Comparison of ENCODE assay signal across 1 cellular context in the genomic region with DNA sequence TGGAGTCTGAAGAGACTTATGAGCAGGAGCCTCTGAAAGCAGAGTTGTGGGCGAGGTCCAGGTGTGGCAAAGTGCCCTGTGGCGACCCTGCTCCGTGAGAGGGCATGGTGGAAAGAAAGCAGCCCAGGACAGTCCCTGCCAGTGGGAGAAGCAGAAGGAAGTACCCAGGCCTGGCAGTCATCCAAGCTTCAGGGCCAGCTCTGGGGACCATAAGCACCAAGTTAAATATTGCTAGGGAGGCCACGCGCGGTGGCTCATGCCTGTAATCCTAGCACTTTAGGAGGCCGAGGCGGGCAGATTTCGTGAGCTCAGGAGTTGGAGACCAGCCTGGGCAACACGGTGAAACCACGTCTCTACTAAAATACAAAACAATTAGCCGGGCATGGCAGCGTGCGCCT.
TF ChIP-seq lines count a peak whose summit lies in the region.

No MANE protein-coding gene starts in this region.

TF ChIP-seq in HepG2, 621 proteins besides CTCF, POLR2A, EP300 and RAD21 (continued from another document and continues in another):
- TF ChIP-seq LRRFIP1 (CRISPR knock-in tag; conservative IDR thresholded peaks at IDR 0.05): no peak
- no peak for TF ChIP-seq ZNF557 (CRISPR knock-in tag; IDR thresholded peaks at IDR 0.05)
- TF ChIP-seq SP4 (CRISPR knock-in tag; IDR thresholded peaks at IDR 0.05): no peak
- peak; percentile 72; the same call in 1 of the 2 replicates for TF ChIP-seq ZNF784 (CRISPR knock-in tag; IDR thresholded peaks at IDR 0.05; ENCODE audit: borderline replicate concordance)
- TF ChIP-seq YEATS4 (CRISPR knock-in tag; IDR thresholded peaks at IDR 0.05; ENCODE audit: borderline replicate concordance): peak; percentile 24; the same call in 1 of the 2 replicates
- no peak for TF ChIP-seq CBX1 (IDR thresholded peaks at IDR 0.05; ENCODE audit: low read depth)
- TF ChIP-seq, protein P1, sequence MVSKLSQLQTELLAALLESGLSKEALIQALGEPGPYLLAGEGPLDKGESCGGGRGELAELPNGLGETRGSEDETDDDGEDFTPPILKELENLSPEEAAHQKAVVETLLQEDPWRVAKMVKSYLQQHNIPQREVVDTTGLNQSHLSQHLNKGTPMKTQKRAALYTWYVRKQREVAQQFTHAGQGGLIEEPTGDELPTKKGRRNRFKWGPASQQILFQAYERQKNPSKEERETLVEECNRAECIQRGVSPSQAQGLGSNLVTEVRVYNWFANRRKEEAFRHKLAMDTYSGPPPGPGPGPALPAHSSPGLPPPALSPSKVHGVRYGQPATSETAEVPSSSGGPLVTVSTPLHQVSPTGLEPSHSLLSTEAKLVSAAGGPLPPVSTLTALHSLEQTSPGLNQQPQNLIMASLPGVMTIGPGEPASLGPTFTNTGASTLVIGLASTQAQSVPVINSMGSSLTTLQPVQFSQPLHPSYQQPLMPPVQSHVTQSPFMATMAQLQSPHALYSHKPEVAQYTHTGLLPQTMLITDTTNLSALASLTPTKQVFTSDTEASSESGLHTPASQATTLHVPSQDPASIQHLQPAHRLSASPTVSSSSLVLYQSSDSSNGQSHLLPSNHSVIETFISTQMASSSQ (IDR thresholded peaks at IDR 0.05; ENCODE audit: low read depth): peak; percentile 79
- TF ChIP-seq, protein P1 (CRISPR knock-in tag; IDR thresholded peaks at IDR 0.05; ENCODE audit: borderline replicate concordance): peak; percentile 88
- no peak for TF ChIP-seq ZNF446 (CRISPR knock-in tag; IDR thresholded peaks at IDR 0.05)
- no peak for TF ChIP-seq ZNF841 (CRISPR knock-in tag; IDR thresholded peaks at IDR 0.05; ENCODE audit: borderline replicate concordance)
- TF ChIP-seq ZNF367 (CRISPR knock-in tag; IDR thresholded peaks at IDR 0.05; ENCODE audit: borderline replicate concordance): no peak
- TF ChIP-seq ZBTB7B (CRISPR knock-in tag; IDR thresholded peaks at IDR 0.05): peak; percentile 58; the same call in 1 of the 2 replicates
- no peak for TF ChIP-seq ZNF383 (CRISPR knock-in tag; IDR thresholded peaks at IDR 0.05; ENCODE audit: borderline replicate concordance)
- TF ChIP-seq GFI1 (CRISPR knock-in tag; IDR thresholded peaks at IDR 0.05; ENCODE audit: borderline replicate concordance): peak; percentile 42; the same call in 1 of the 2 replicates
- TF ChIP-seq MXI1 (IDR thresholded peaks at IDR 0.05; ENCODE audit: borderline replicate concordance, low read depth, low read length): no peak; the same call in 2 of the 3 replicates
- TF ChIP-seq ATF6 (CRISPR knock-in tag; conservative IDR thresholded peaks at IDR 0.05): no peak
- TF ChIP-seq ZUFSP (CRISPR knock-in tag; IDR thresholded peaks at IDR 0.05; ENCODE audit: borderline replicate concordance): no peak
- TF ChIP-seq, protein P2, sequence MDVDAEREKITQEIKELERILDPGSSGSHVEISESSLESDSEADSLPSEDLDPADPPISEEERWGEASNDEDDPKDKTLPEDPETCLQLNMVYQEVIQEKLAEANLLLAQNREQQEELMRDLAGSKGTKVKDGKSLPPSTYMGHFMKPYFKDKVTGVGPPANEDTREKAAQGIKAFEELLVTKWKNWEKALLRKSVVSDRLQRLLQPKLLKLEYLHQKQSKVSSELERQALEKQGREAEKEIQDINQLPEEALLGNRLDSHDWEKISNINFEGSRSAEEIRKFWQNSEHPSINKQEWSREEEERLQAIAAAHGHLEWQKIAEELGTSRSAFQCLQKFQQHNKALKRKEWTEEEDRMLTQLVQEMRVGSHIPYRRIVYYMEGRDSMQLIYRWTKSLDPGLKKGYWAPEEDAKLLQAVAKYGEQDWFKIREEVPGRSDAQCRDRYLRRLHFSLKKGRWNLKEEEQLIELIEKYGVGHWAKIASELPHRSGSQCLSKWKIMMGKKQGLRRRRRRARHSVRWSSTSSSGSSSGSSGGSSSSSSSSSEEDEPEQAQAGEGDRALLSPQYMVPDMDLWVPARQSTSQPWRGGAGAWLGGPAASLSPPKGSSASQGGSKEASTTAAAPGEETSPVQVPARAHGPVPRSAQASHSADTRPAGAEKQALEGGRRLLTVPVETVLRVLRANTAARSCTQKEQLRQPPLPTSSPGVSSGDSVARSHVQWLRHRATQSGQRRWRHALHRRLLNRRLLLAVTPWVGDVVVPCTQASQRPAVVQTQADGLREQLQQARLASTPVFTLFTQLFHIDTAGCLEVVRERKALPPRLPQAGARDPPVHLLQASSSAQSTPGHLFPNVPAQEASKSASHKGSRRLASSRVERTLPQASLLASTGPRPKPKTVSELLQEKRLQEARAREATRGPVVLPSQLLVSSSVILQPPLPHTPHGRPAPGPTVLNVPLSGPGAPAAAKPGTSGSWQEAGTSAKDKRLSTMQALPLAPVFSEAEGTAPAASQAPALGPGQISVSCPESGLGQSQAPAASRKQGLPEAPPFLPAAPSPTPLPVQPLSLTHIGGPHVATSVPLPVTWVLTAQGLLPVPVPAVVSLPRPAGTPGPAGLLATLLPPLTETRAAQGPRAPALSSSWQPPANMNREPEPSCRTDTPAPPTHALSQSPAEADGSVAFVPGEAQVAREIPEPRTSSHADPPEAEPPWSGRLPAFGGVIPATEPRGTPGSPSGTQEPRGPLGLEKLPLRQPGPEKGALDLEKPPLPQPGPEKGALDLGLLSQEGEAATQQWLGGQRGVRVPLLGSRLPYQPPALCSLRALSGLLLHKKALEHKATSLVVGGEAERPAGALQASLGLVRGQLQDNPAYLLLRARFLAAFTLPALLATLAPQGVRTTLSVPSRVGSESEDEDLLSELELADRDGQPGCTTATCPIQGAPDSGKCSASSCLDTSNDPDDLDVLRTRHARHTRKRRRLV (CRISPR knock-in tag; IDR thresholded peaks at IDR 0.05): no peak
- no peak for TF ChIP-seq ZNF484 (CRISPR knock-in tag; IDR thresholded peaks at IDR 0.05; ENCODE audit: borderline replicate concordance, low read depth)
- no peak for TF ChIP-seq ARHGAP35 (CRISPR knock-in tag; IDR thresholded peaks at IDR 0.05; ENCODE audit: borderline replicate concordance)
- TF ChIP-seq MTA1 (CRISPR knock-in tag; IDR thresholded peaks at IDR 0.05; ENCODE audit: borderline replicate concordance): peak; percentile 70; the same call in 1 of the 2 replicates
- 0 out of 2 replicates have a peak, but pooled peaks have one; percentile 48 for TF ChIP-seq MZF1 (CRISPR knock-in tag; IDR thresholded peaks at IDR 0.05; ENCODE audit: borderline replicate concordance)
- TF ChIP-seq U2AF1 (optimal IDR thresholded peaks at IDR 0.05; ENCODE audit: low read depth, low read length): no peak
- TF ChIP-seq PHB2 (IDR thresholded peaks at IDR 0.05; ENCODE audit: partially characterized antibody): no peak
- no peak for TF ChIP-seq ZNF232 (CRISPR knock-in tag; IDR thresholded peaks at IDR 0.05; ENCODE audit: borderline replicate concordance)
- TF ChIP-seq ZNF337 (CRISPR knock-in tag; IDR thresholded peaks at IDR 0.05; ENCODE audit: borderline replicate concordance, low read depth): no peak
- TF ChIP-seq ZMYM3 (CRISPR knock-in tag; IDR thresholded peaks at IDR 0.05): 0 out of 2 replicates have a peak, but pooled peaks have one; percentile 37
- no peak for TF ChIP-seq ZZZ3 (CRISPR knock-in tag; IDR thresholded peaks at IDR 0.05; ENCODE audit: borderline replicate concordance)
- TF ChIP-seq ZNF20 (CRISPR knock-in tag; IDR thresholded peaks at IDR 0.05): no peak
- TF ChIP-seq MLX (CRISPR knock-in tag; IDR thresholded peaks at IDR 0.05): 0 out of 2 replicates have a peak, but pooled peaks have one; percentile 41
- no peak for TF ChIP-seq HNF4G (IDR thresholded peaks at IDR 0.05; ENCODE audit: borderline replicate concordance, low read depth, low read length)
- TF ChIP-seq HNF4G (CRISPR knock-in tag; IDR thresholded peaks at IDR 0.05; ENCODE audit: borderline replicate concordance, low read depth): no peak
- TF ChIP-seq ZBTB43 (CRISPR knock-in tag; conservative IDR thresholded peaks at IDR 0.05): no peak; the same call in 1 of the 2 replicates
- peak; percentile 64 for TF ChIP-seq ISL2 (CRISPR knock-in tag; IDR thresholded peaks at IDR 0.05)
- TF ChIP-seq FOXP1 (IDR thresholded peaks at IDR 0.05): no peak
- TF ChIP-seq FOXP1 (CRISPR knock-in tag; IDR thresholded peaks at IDR 0.05): no peak
- TF ChIP-seq ZNF121 (CRISPR knock-in tag; IDR thresholded peaks at IDR 0.05): no peak
- no peak for TF ChIP-seq ZNF335 (CRISPR knock-in tag; IDR thresholded peaks at IDR 0.05)
- no peak for TF ChIP-seq WIZ (CRISPR knock-in tag; IDR thresholded peaks at IDR 0.05)
- TF ChIP-seq YEATS2 (CRISPR knock-in tag; IDR thresholded peaks at IDR 0.05; ENCODE audit: borderline replicate concordance): no peak; the same call in 1 of the 2 replicates
